9 cellular contexts compared by ENCODE assay signal in the genomic region with DNA sequence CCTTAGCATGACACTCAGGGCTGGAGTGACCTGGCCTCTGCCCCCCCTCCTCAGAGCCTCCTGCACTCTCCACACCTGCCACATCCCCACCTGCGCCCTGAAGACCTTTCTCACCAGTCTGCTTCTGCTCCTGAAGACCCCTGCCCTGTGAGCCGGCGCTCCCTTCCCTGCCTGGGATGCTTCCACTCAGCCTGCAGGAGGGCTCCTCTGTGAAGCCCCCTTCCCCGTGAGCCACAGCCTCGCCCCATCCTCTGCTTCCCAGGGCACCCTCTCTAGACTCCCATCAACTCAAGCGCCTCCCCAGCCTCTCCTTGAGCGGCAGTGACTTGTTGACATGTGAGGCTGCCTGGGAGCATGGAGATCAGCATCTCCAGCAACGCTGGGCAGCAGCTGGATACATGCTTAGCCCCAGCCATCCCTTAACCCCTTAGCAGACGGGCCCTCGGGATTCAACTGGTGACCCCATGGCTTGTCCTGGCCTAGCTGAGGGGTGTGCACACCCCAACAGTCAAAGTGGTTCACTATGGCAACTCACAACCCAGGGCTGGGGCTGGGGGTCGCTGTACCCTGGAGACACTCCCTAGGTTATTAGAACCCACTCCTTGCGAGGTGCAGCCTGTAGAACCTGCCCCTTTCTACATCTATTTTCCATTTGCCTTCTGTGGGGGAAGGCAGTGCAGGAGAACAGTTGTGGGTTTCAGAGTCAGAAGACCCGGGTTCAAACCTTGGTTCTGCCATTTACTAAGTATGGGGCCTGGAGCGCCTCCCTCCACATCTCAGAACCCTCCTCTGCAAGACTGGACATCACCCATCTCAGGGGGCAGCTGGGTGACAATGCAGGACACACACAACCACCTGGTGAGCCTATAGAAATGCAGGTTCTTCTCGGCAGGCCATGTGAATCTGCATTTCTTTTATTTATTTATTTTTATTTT. TPM values are rescaled to one million over a fixed set of nuclear protein-coding genes. Genes with fewer than 3 reads are reported as not detected.
DNase-seq lines count a peak whose midpoint lies in the region; ATAC-seq and TF ChIP-seq lines count a peak whose summit lies in the region.
"Had no signal": no experiment of that assay in that cellular context is flagged by ENCODE, and none has a peak within 500 bp of the region (broad histone marks: within the 10 kb centered on the region; RNA-seq: fewer than 3 reads in every experiment).

No MANE protein-coding gene starts in this region.

- DNase-seq in Caco-2 (no peak), nephron progenitor cell (no peak)
- DNase-seq in activated naive CD8-positive, alpha-beta T cell treated with anti-CD3 and anti-CD28 coated beads, Interleukin-2, amount 10 ng/mL, durations not matched to agents 7 days and 5 days: no peak
- no peak for DNase-seq in stimulated activated CD4-positive, alpha-beta T cell treated with anti-CD3 and anti-CD28 coated beads, Interleukin-4, amount 100 ng/mL, for 4 hours
- DNase-seq: DMS79 treated with DMSO at 0.1 percent for 48 hours, NCI-H2171 had no signal

- TF ChIP-seq CTCF in Caco-2 (IDR thresholded peaks at IDR 0.05; ENCODE audit: insufficient read depth in 1 of 2, low read depth in 1 of 2, low read length in 1 of 2, severe bottlenecking in 1 of 2, unreplicated experiment in 1 of 2): no peak
- no peak for TF ChIP-seq CTCF in KMS-11 (conservative IDR thresholded peaks at IDR 0.05; ENCODE audit: low read depth, low read length)
- TF ChIP-seq CTCF in nephron progenitor cell (IDR thresholded peaks at IDR 0.05): no peak

- no peaks in the 10 kb centered on the region for H3K79me2 ChIP-seq in KMS-11 (ENCODE audit: insufficient read depth, low read depth)

- no peaks in the 10 kb centered on the region for H3K9me3 ChIP-seq in Caco-2

- H3K27ac ChIP-seq in KMS-11: peak overlapping the region; percentile 38; the same call in 1 of the 2 replicates

- no TSS peak for BruUV-seq in Caco-2 (replicated peaks; lab: Mats Ljungman, UMichigan)

- H3K9me3 Mint-ChIP-seq in Caco-2 (ENCODE audit: unreplicated experiment) (no peaks in the 10 kb centered on the region), nephron progenitor cell (no peaks in the 10 kb centered on the region)
- no peaks in the 10 kb centered on the region for H3K9me3 Mint-ChIP-seq in activated naive CD8-positive, alpha-beta T cell treated with anti-CD3 and anti-CD28 coated beads, Interleukin-2, amount 10 ng/mL, durations not matched to agents 7 days and 5 days

- intact Hi-C loops in Caco-2 (cut with micrococcal nuclease; ENCODE audit: unreplicated experiment): no loop called here

- CTCF ChIA-PET in Caco-2 (lab: Charles Lee): interaction anchor here (2.2 to 3.0 kb wide), 2 partner anchors 19 to 25 kb away, joined by 6 to 15 read pairs; no protein-coding TSS in a partner anchor

- H3K4me3 Mint-ChIP-seq in Caco-2 (ENCODE audit: unreplicated experiment) (peak overlapping the region; percentile 63), nephron progenitor cell (peak overlapping the region; percentile 76)
- peak overlapping the region; percentile 71 for H3K4me3 Mint-ChIP-seq in activated naive CD8-positive, alpha-beta T cell treated with anti-CD3 and anti-CD28 coated beads, Interleukin-2, amount 10 ng/mL, durations not matched to agents 7 days and 5 days

- H3K4me3 ChIP-seq in Caco-2 (ENCODE audit: low read depth, low read length) (no peak overlapping the region), KMS-11 (IDR thresholded peaks at IDR 0.05; ENCODE audit: insufficient read depth, low read depth, low read length) (no peak overlapping the region)

- POLR2A ChIA-PET in Caco-2 (lab: Charles Lee): no interaction called here
- POLR2A ChIA-PET in activated naive CD8-positive, alpha-beta T cell treated with anti-CD3 and anti-CD28 coated beads, Interleukin-2, amount 10 ng/mL, durations not matched to agents 7 days and 5 days (lab: Charles Lee): interaction anchor here (0.5 to 2.2 kb wide), 4 partner anchors 107 to 134 kb away, joined by 3 to 8 read pairs (median 3); a partner anchor contains a TSS

- H3K9ac ChIP-seq in KMS-11: no peak overlapping the region

- H3K27ac Mint-ChIP-seq in Caco-2 (ENCODE audit: unreplicated experiment) (peak overlapping the region; percentile 25), nephron progenitor cell (no peak overlapping the region)
- peak overlapping the region; percentile 72 for H3K27ac Mint-ChIP-seq in activated naive CD8-positive, alpha-beta T cell treated with anti-CD3 and anti-CD28 coated beads, Interleukin-2, amount 10 ng/mL, durations not matched to agents 7 days and 5 days

- no peak overlapping the region for H2AFZ ChIP-seq in KMS-11 (ENCODE audit: low read depth)

- H3K27me3 ChIP-seq in Caco-2 (replicated peaks; ENCODE audit: control insufficient read depth, insufficient read depth, low read length) (no peaks in the 10 kb centered on the region), KMS-11 (ENCODE audit: insufficient read depth, low read depth) (no peaks in the 10 kb centered on the region)

- H3K4me2 ChIP-seq in KMS-11: peak overlapping the region; percentile 85

- H3K4me1 ChIP-seq in Caco-2 (peaks cover 35% of the 10 kb centered on the region), KMS-11 (ENCODE audit: low read depth, poor library complexity, severe bottlenecking) (peaks cover 71% of the 10 kb centered on the region)

- H3K36me3 Mint-ChIP-seq in Caco-2 (ENCODE audit: insufficient read depth, unreplicated experiment) (peaks cover 6% of the 10 kb centered on the region), nephron progenitor cell (ENCODE audit: low read depth) (no peaks in the 10 kb centered on the region)
- H3K36me3 Mint-ChIP-seq in activated naive CD8-positive, alpha-beta T cell treated with anti-CD3 and anti-CD28 coated beads, Interleukin-2, amount 10 ng/mL, durations not matched to agents 7 days and 5 days: no peaks in the 10 kb centered on the region

- ATAC-seq in activated naive CD8-positive, alpha-beta T cell treated with anti-CD3 and anti-CD28 coated beads, Interleukin-2, amount 10 ng/mL, durations not matched to agents 7 days and 5 days (ENCODE audit: low read depth): peak; percentile 32
- no peak for ATAC-seq in GM21367 (IDR thresholded peaks at IDR 0.05; ENCODE audit: unreplicated experiment)
- no peak for ATAC-seq in activated CD4-positive, CD25-positive, alpha-beta regulatory T cell treated with anti-CD3 and anti-CD28 coated beads, Interleukin-2, amount 50 U/mL, for 24 hours

- H4K20me1 ChIP-seq in KMS-11 (ENCODE audit: insufficient read depth): no peaks in the 10 kb centered on the region

- no peaks in the 10 kb centered on the region for H3K36me3 ChIP-seq in Caco-2 (ENCODE audit: control insufficient read depth, insufficient read depth, low read length)
- H3K36me3 ChIP-seq in KMS-11 (ENCODE audit: insufficient read depth): no peaks in the 10 kb centered on the region

- H3K4me1 Mint-ChIP-seq in Caco-2 (ENCODE audit: low read depth, unreplicated experiment) (peaks cover 31% of the 10 kb centered on the region), nephron progenitor cell (peaks cover 70% of the 10 kb centered on the region)
- peaks cover 33% of the 10 kb centered on the region for H3K4me1 Mint-ChIP-seq in activated naive CD8-positive, alpha-beta T cell treated with anti-CD3 and anti-CD28 coated beads, Interleukin-2, amount 10 ng/mL, durations not matched to agents 7 days and 5 days

- no peaks in the 10 kb centered on the region for H3K27me3 Mint-ChIP-seq in Caco-2 (ENCODE audit: insufficient read depth, unreplicated experiment)
- H3K27me3 Mint-ChIP-seq in activated naive CD8-positive, alpha-beta T cell treated with anti-CD3 and anti-CD28 coated beads, Interleukin-2, amount 10 ng/mL, durations not matched to agents 7 days and 5 days: peaks cover 7% of the 10 kb centered on the region
- H3K27me3 Mint-ChIP-seq in nephron progenitor cell (ENCODE audit: low read depth, poor library complexity): peaks cover 11% of the 10 kb centered on the region

RNA-seq across cellular contexts. Expression of a gene that starts 21.5 kb away (rescaled TPM):
- not detected in 2 replicates for total RNA-seq in Caco-2 (2022)
- total RNA-seq in activated naive CD8-positive, alpha-beta T cell treated with anti-CD3 and anti-CD28 coated beads, Interleukin-2, amount 10 ng/mL, durations not matched to agents 7 days and 5 days: not detected

RNA-seq across cellular contexts. Expression of a gene that starts 38.9 kb away (rescaled TPM):
- 82.0 and 88.8 TPM in 2 replicates for total RNA-seq in Caco-2 (2022)
- 10 to 100 TPM; 54.9 to 65.2 TPM for total RNA-seq in activated naive CD8-positive, alpha-beta T cell treated with anti-CD3 and anti-CD28 coated beads, Interleukin-2, amount 10 ng/mL, durations not matched to agents 7 days and 5 days
